ENCODE assay signal across 12 cellular contexts in the genomic region with DNA sequence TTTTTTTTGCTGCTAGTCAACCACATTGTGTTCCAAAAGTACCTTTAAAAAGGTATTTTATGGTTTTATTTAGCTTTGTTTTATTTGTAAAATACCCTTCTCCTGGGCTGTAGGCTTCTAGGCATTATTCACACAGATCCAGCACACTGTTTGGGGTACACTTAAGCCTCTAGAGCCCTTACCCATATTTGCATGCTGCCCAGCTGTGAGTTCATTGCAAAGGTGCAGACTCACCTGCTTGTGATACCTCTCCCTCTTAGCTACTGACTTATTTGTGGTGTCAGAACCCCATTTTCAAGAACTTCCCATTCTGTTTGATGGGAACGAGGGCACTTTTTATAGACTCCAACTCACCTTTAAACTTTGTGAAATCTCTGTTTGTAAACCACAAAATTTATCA.
A peak's percentile ranks its signal among the peaks of the same experiment; 100 is the strongest.
DNase-seq lines count a peak whose midpoint lies in the region; ATAC-seq and TF ChIP-seq lines count a peak whose summit lies in the region.
"Had no signal": no experiment of that assay in that cellular context is flagged by ENCODE, and none has a peak within 500 bp of the region (broad histone marks: within the 10 kb centered on the region; RNA-seq: fewer than 3 reads in every experiment).

No MANE protein-coding gene starts in this region.

- peak overlapping the region; percentile 23 to 26 for H3K27ac ChIP-seq in right atrium auricular region
- H3K27ac ChIP-seq in OCI-LY3 (ENCODE audit: low read length), result no peak overlapping the region
- H3K27ac ChIP-seq: adrenal gland, thyroid gland had no signal

- H3K36me3 ChIP-seq in right atrium auricular region (no peaks in the 10 kb centered on the region), OCI-LY3 (replicated peaks; ENCODE audit: low read depth, low read length) (no peaks in the 10 kb centered on the region)
- H3K36me3 ChIP-seq: adrenal gland, thyroid gland had no signal

- H3K9me3 ChIP-seq in right atrium auricular region, result no peaks in the 10 kb centered on the region
- no peaks in the 10 kb centered on the region for H3K9me3 ChIP-seq in OCI-LY3 (ENCODE audit: insufficient read depth, low read length)
- H3K9me3 ChIP-seq: adrenal gland, thyroid gland had no signal

- peak overlapping the region; percentile 53 for H3K27ac Mint-ChIP-seq in stimulated activated naive B cell treated with anti-CD40 and anti-IgM and Interleukin-4, amounts not matched to agents 10 μg/mL and 1 μg/mL and 100 μg/mL, for 72 hours
- no peak overlapping the region for H3K27ac Mint-ChIP-seq in T-cell

- H3K4me2 ChIP-seq in OCI-LY3 (ENCODE audit: low read length), result peak overlapping the region; percentile 57

- H3K27me3 ChIP-seq in right atrium auricular region, result no peaks in the 10 kb centered on the region
- no peaks in the 10 kb centered on the region for H3K27me3 ChIP-seq in OCI-LY3 (ENCODE audit: low read depth, low read length)
- H3K27me3 ChIP-seq: adrenal gland, thyroid gland had no signal

- POLR2A ChIA-PET in T-cell (lab: Charles Lee), result no interaction called here

- H2AFZ ChIP-seq in OCI-LY3 (ENCODE audit: low read depth, low read length), result no peak overlapping the region

- ATAC-seq in left ventricle myocardium superior, result no peak
- ATAC-seq in HG02981 (IDR thresholded peaks at IDR 0.05; ENCODE audit: unreplicated experiment), result peak; percentile 6
- ATAC-seq in stimulated activated naive B cell treated with anti-CD40 and anti-IgM and Interleukin-4, amounts not matched to agents 10 μg/mL and 1 μg/mL and 100 μg/mL, for 72 hours (replicated peaks), result peak; percentile 43 to 51
- no peak for ATAC-seq in T-cell (replicated peaks in 1 of 4)

- H3K4me1 ChIP-seq in right atrium auricular region, result peaks cover 0 to 38% of the 10 kb centered on the region in 2 donors
- peaks cover 15% of the 10 kb centered on the region for H3K4me1 ChIP-seq in OCI-LY3 (ENCODE audit: low read length)
- H3K4me1 ChIP-seq: adrenal gland, thyroid gland had no signal

- H3K9ac ChIP-seq in OCI-LY3 (ENCODE audit: low read length), result no peak overlapping the region

- H3K79me2 ChIP-seq in OCI-LY3 (ENCODE audit: low read length), result no peaks in the 10 kb centered on the region

- no peaks in the 10 kb centered on the region for H3K36me3 Mint-ChIP-seq in stimulated activated naive B cell treated with anti-CD40 and anti-IgM and Interleukin-4, amounts not matched to agents 10 μg/mL and 1 μg/mL and 100 μg/mL, for 72 hours
- H3K36me3 Mint-ChIP-seq in T-cell, result no peaks in the 10 kb centered on the region
- H3K36me3 Mint-ChIP-seq: naive thymus-derived CD8-positive, alpha-beta T cell had no signal

- H3K4me1 Mint-ChIP-seq in stimulated activated naive B cell treated with anti-CD40 and anti-IgM and Interleukin-4, amounts not matched to agents 10 μg/mL and 1 μg/mL and 100 μg/mL, for 72 hours, result peaks cover 46 to 63% of the 10 kb centered on the region in 2 donors
- peaks cover 10 to 14% (median 13%) of the 10 kb centered on the region in 3 donors for H3K4me1 Mint-ChIP-seq in T-cell

- DNase-seq in right atrium auricular region (ENCODE audit: low spot score) (no peak), left ventricle myocardium superior (no peak), NOMO-1 treated with dmso at 0.1 percent for 144 hours (lab: John Stamatoyannopoulos, UW; ENCODE audit: unreplicated experiment) (no peak), T-cell (no peak), amygdala (lab: John Stamatoyannopoulos, UW) (no peak)
- DNase-seq in stimulated activated naive B cell treated with anti-CD40 and anti-IgM and Interleukin-4, amounts not matched to agents 10 μg/mL and 1 μg/mL and 100 μg/mL, for 72 hours, result no peak
- DNase-seq: activated CD4-positive, CD25-positive, alpha-beta regulatory T cell treated with anti-CD3 and anti-CD28 coated beads, Interleukin-2, amount 50 U/mL, for 72 hours; adrenal gland; thyroid gland had no signal

- intact Hi-C loops in left ventricle myocardium superior (cut with micrococcal nuclease), result no loop called here

- H3K4me3 ChIP-seq in right atrium auricular region (no peak overlapping the region), OCI-LY3 (ENCODE audit: low read length) (peak overlapping the region; percentile 22; the same call in 1 of the 2 replicates)
- H3K4me3 ChIP-seq: adrenal gland, thyroid gland had no signal

- TF ChIP-seq CTCF in right atrium auricular region (IDR thresholded peaks at IDR 0.05), result no peak
- TF ChIP-seq CTCF in OCI-LY3 (IDR thresholded peaks at IDR 0.05; ENCODE audit: low read depth, low read length), result no peak

- H3K4me3 Mint-ChIP-seq in stimulated activated naive B cell treated with anti-CD40 and anti-IgM and Interleukin-4, amounts not matched to agents 10 μg/mL and 1 μg/mL and 100 μg/mL, for 72 hours, result no peak overlapping the region
- H3K4me3 Mint-ChIP-seq in T-cell, result no peak overlapping the region

- no peaks in the 10 kb centered on the region for H4K20me1 ChIP-seq in OCI-LY3 (ENCODE audit: insufficient read depth, low read length)

- CTCF ChIA-PET in T-cell (lab: Charles Lee), result interaction anchor here in 1 of 2 donors (0.7 kb wide), 1 partner anchor 1718 kb away, joined by 3 read pairs; no protein-coding TSS in a partner anchor

- no peaks in the 10 kb centered on the region for H3K9me3 Mint-ChIP-seq in stimulated activated naive B cell treated with anti-CD40 and anti-IgM and Interleukin-4, amounts not matched to agents 10 μg/mL and 1 μg/mL and 100 μg/mL, for 72 hours
- no peaks in the 10 kb centered on the region for H3K9me3 Mint-ChIP-seq in T-cell
- H3K9me3 Mint-ChIP-seq: naive thymus-derived CD8-positive, alpha-beta T cell had no signal

- peaks cover 0 to 5% of the 10 kb centered on the region in 2 donors for H3K27me3 Mint-ChIP-seq in stimulated activated naive B cell treated with anti-CD40 and anti-IgM and Interleukin-4, amounts not matched to agents 10 μg/mL and 1 μg/mL and 100 μg/mL, for 72 hours
- H3K27me3 Mint-ChIP-seq in T-cell, result peaks cover 3 to 5% of the 10 kb centered on the region in 2 donors

Comparison
In these comparisons a context has a peak if more than half of its experiments do, and no peak if none do; other contexts are left out.
1. ATAC-seq: peak in HG02981 (single experiment) and stimulated activated naive B cell treated with anti-CD40 and anti-IgM and Interleukin-4, amounts not matched to agents 10 μg/mL and 1 μg/mL and 100 μg/mL, for 72 hours (2 of 2); none in left ventricle myocardium superior (single experiment) and T-cell (0 of 4).